In genomic region chr9:33025572-33026347, GRCh38 we compare ENCODE assay signal across 8 cellular contexts. TPM values are rescaled to one million over a fixed set of nuclear protein-coding genes. Genes with fewer than 3 reads are reported as not detected.
DNase-seq lines count a peak whose midpoint lies in the region; ATAC-seq and TF ChIP-seq lines count a peak whose summit lies in the region.

No MANE protein-coding gene starts in this region.

- POLR2A ChIA-PET in Caco-2 (lab: Charles Lee) = interaction anchor here (0.9 to 2.1 kb wide), 7 partner anchors 9 to 234 kb away, joined by 3 to 11 read pairs (median 4); no protein-coding TSS in a partner anchor

- DNase-seq in Caco-2 (peak; percentile 73 to 84), HuH-7 (ENCODE audit: low spot score) (peak; percentile 61), RWPE2 (ENCODE audit: low spot score) (no peak), globus pallidus (ENCODE audit: low spot score) (peak; percentile 68), osteocyte (ENCODE audit: extremely low spot score, unreplicated experiment) (peak; percentile 92)
- DNase-seq in activated naive CD4-positive, alpha-beta T cell (lab: John Stamatoyannopoulos, UW) = peak; percentile 61 to 67 (median 66)

- H3K4me1 Mint-ChIP-seq in Caco-2 (ENCODE audit: low read depth, unreplicated experiment) = peaks cover 20% of the 10 kb centered on the region
- peaks cover 55% of the 10 kb centered on the region for H3K4me1 Mint-ChIP-seq in osteocyte (ENCODE audit: unreplicated experiment)

- BruUV-seq in Caco-2 (replicated peaks; lab: Mats Ljungman, UMichigan) = no TSS peak

- peak overlapping the region; percentile 75 for H3K27ac ChIP-seq in RWPE2 (ENCODE audit: poor library complexity, severe bottlenecking)
- peak overlapping the region; percentile 100 for H3K27ac ChIP-seq in thymus (ENCODE audit: low read depth)

- WGBS in thymus = 6% methylated on average over 36 of the region's 36 CpGs

- H3K4me3 Mint-ChIP-seq in Caco-2 (ENCODE audit: unreplicated experiment) (peak overlapping the region; percentile 86), osteocyte (ENCODE audit: unreplicated experiment) (peak overlapping the region; percentile 91)

- H3K36me3 Mint-ChIP-seq in Caco-2 (ENCODE audit: insufficient read depth, unreplicated experiment) (peaks cover 65% of the 10 kb centered on the region), osteocyte (ENCODE audit: unreplicated experiment) (peaks cover 32% of the 10 kb centered on the region)

- TF ChIP-seq CTCF in Caco-2 (IDR thresholded peaks at IDR 0.05; ENCODE audit: insufficient read depth in 1 of 2, low read depth in 1 of 2, low read length in 1 of 2, severe bottlenecking in 1 of 2, unreplicated experiment in 1 of 2) = no peak
- TF ChIP-seq CTCF in RWPE2 (IDR thresholded peaks at IDR 0.05; ENCODE audit: poor library complexity, severe bottlenecking) = no peak
- TF ChIP-seq CTCF in osteocyte (IDR thresholded peaks at IDR 0.05) = no peak

- H3K4me1 ChIP-seq in Caco-2 = peaks cover 35% of the 10 kb centered on the region
- peaks cover 29% of the 10 kb centered on the region for H3K4me1 ChIP-seq in RWPE2 (ENCODE audit: insufficient read depth, poor library complexity, severe bottlenecking)
- peaks cover 17% of the 10 kb centered on the region for H3K4me1 ChIP-seq in thymus (ENCODE audit: control insufficient read depth, insufficient read depth, low read length)

- H3K27me3 ChIP-seq in Caco-2 (replicated peaks; ENCODE audit: control insufficient read depth, insufficient read depth, low read length) (no peaks in the 10 kb centered on the region), RWPE2 (ENCODE audit: insufficient read depth, poor library complexity, severe bottlenecking) (no peaks in the 10 kb centered on the region), thymus (ENCODE audit: control insufficient read depth, insufficient read depth) (no peaks in the 10 kb centered on the region)

- H3K9me3 Mint-ChIP-seq in Caco-2 (ENCODE audit: unreplicated experiment) = no peaks in the 10 kb centered on the region
- no peaks in the 10 kb centered on the region for H3K9me3 Mint-ChIP-seq in osteocyte (ENCODE audit: unreplicated experiment)

- ATAC-seq in GM21515 (IDR thresholded peaks at IDR 0.05; ENCODE audit: unreplicated experiment) (peak; percentile 37), RWPE2 (ENCODE audit: low read depth) (peak; percentile 41)

- CTCF ChIA-PET in Caco-2 (lab: Charles Lee) = interaction anchor here (0.7 kb wide), 1 partner anchor 239 kb away, joined by 4 read pairs; the partner anchor contains the start of genes BAG1 and CHMP5

- H3K36me3 ChIP-seq in Caco-2 (ENCODE audit: control insufficient read depth, insufficient read depth, low read length) (peaks cover 1% of the 10 kb centered on the region; the same call in 1 of the 2 replicates), RWPE2 (ENCODE audit: low read depth) (peaks cover 55% of the 10 kb centered on the region), thymus (ENCODE audit: control insufficient read depth, insufficient read depth) (peaks cover 10% of the 10 kb centered on the region)

- H3K27ac Mint-ChIP-seq in Caco-2 (ENCODE audit: unreplicated experiment) (peak overlapping the region; percentile 87), osteocyte (ENCODE audit: unreplicated experiment) (peak overlapping the region; percentile 96)

- H3K9me3 ChIP-seq in Caco-2 = no peaks in the 10 kb centered on the region
- no peaks in the 10 kb centered on the region for H3K9me3 ChIP-seq in RWPE2 (ENCODE audit: severe bottlenecking)
- no peaks in the 10 kb centered on the region for H3K9me3 ChIP-seq in thymus (ENCODE audit: control insufficient read depth)

- H3K4me3 ChIP-seq in Caco-2 (ENCODE audit: low read depth, low read length) (peak overlapping the region; percentile 100), RWPE2 (ENCODE audit: severe bottlenecking) (peak overlapping the region; percentile 95), thymus (ENCODE audit: low read length) (peak overlapping the region; percentile 93)

- intact Hi-C loops in Caco-2 (cut with micrococcal nuclease; ENCODE audit: unreplicated experiment) = loop anchor here (1.0 to 2.0 kb wide), 2 partner anchors 19 to 24 kb away; partner anchors contain the start of gene APTX

- H3K27me3 Mint-ChIP-seq in Caco-2 (ENCODE audit: insufficient read depth, unreplicated experiment) = no peaks in the 10 kb centered on the region
- H3K27me3 Mint-ChIP-seq in osteocyte (ENCODE audit: unreplicated experiment) = no peaks in the 10 kb centered on the region

RNA-seq across cellular contexts. Expression of gene DNAJA1, which starts 0.7 kb away (rescaled TPM):
- 187 and 198 TPM in 2 replicates for total RNA-seq in Caco-2 (2022)
- total RNA-seq in osteocyte = 132 and 139 TPM in 2 replicates
- 86.5 TPM for polyA plus RNA-seq in thymus

RNA-seq across cellular contexts. Expression of gene APTX, which starts 24.3 kb away (rescaled TPM):
- 36.8 and 42.5 TPM in 2 replicates for total RNA-seq in Caco-2 (2022)
- total RNA-seq in osteocyte = 29.8 and 31.8 TPM in 2 replicates
- 44.6 TPM for polyA plus RNA-seq in thymus

RNA-seq across cellular contexts. Expression of gene SMU1, which starts 50.7 kb away (rescaled TPM):
- total RNA-seq in Caco-2 (2022) = 23.6 TPM in 2 replicates
- 22.4 and 23.0 TPM in 2 replicates for total RNA-seq in osteocyte
- polyA plus RNA-seq in thymus = 14.9 TPM
